ENCODE assay signal across 10 cellular contexts in genomic region chr5:9265391-9266287, GRCh38.
DNase-seq lines count a peak whose midpoint lies in the region; ATAC-seq, FAIRE-seq and TF ChIP-seq lines count a peak whose summit lies in the region.
"Had no signal": no experiment of that assay in that cellular context is flagged by ENCODE, and none has a peak within 500 bp of the region (broad histone marks: within the 10 kb centered on the region; RNA-seq: fewer than 3 reads in every experiment).

No MANE protein-coding gene starts in this region.

- H3K9me3 ChIP-seq in kidney (ENCODE audit: control insufficient read depth in 1 of 2, low read length in 2 of 2) (no peaks in the 10 kb centered on the region), thyroid gland (no peaks in the 10 kb centered on the region)

- H3K9ac ChIP-seq in kidney (ENCODE audit: low read length in 2 of 2): no peak overlapping the region

- H3K36me3 Mint-ChIP-seq in activated CD4-positive, alpha-beta T cell treated with anti-CD3 and anti-CD28 coated beads for 36 hours (ENCODE audit: low read depth): no peaks in the 10 kb centered on the region

- peaks cover 2% of the 10 kb centered on the region for H3K27me3 Mint-ChIP-seq in activated CD4-positive, alpha-beta T cell treated with anti-CD3 and anti-CD28 coated beads for 36 hours

- H3K4me3 ChIP-seq in bronchial epithelial cell (ENCODE audit: low read depth, low read length): no peak overlapping the region
- H3K4me3 ChIP-seq in kidney (ENCODE audit: low read length in 2 of 2): no peak overlapping the region
- no peak overlapping the region for H3K4me3 ChIP-seq in thyroid gland (replicated peaks in 1 of 3)

- intact Hi-C loops in kidney (cut with DNase I) (no loop called here), thyroid gland (cut with DNase I) (no loop called here)
- intact Hi-C loops in activated CD4-positive, alpha-beta T cell treated with anti-CD3 and anti-CD28 coated beads for 36 hours (cut with DNase I, micrococcal nuclease): no loop called here

- peak overlapping the region in 1 of 2 donors; percentile 54 for H3K27ac ChIP-seq in kidney (ENCODE audit: low read depth in 2 of 2, low read length in 2 of 2)
- H3K27ac ChIP-seq in thyroid gland: peak overlapping the region in 2 of 3 donors; percentile 25 to 45

- CTCF ChIA-PET in HEK293T (lab: Yijun Ruan, JAX): no interaction called here
- CTCF ChIA-PET in activated CD4-positive, alpha-beta T cell treated with anti-CD3 and anti-CD28 coated beads for 36 hours (lab: Charles Lee): no interaction called here

- H3K4me1 ChIP-seq in kidney (ENCODE audit: control insufficient read depth in 1 of 2, insufficient read depth in 1 of 2, low read depth in 1 of 2, low read length in 2 of 2): peaks cover 0 to 3% of the 10 kb centered on the region in 2 donors
- no peaks in the 10 kb centered on the region for H3K4me1 ChIP-seq in thyroid gland

- H3K36me3 ChIP-seq in bronchial epithelial cell (ENCODE audit: control insufficient read depth, insufficient read depth, low read length) (no peaks in the 10 kb centered on the region), kidney (ENCODE audit: control insufficient read depth in 1 of 2, insufficient read depth in 2 of 2, low read length in 2 of 2) (no peaks in the 10 kb centered on the region), thyroid gland (no peaks in the 10 kb centered on the region)

- 44% methylated on average over 17 of the region's 17 CpGs for WGBS in thyroid gland, 2 donors

- no peak overlapping the region for H3K4me3 Mint-ChIP-seq in activated CD4-positive, alpha-beta T cell treated with anti-CD3 and anti-CD28 coated beads for 36 hours

- in situ Hi-C loops in ACHN (cut with HindIII; ENCODE audit: low pct_ligation_motif_present, low pct_unique_long_range_greater_than_20kb, low sequenced_read_pairs): no loop called here

- TF ChIP-seq CTCF in bronchial epithelial cell (IDR thresholded peaks at IDR 0.05; ENCODE audit: insufficient read depth, low read length, severe bottlenecking) (no peak), kidney (IDR thresholded peaks at IDR 0.05; ENCODE audit: borderline replicate concordance, extremely low read depth, insufficient read depth) (no peak), thyroid gland (IDR thresholded peaks at IDR 0.05) (no peak)

- H3K9me3 Mint-ChIP-seq in activated CD4-positive, alpha-beta T cell treated with anti-CD3 and anti-CD28 coated beads for 36 hours (ENCODE audit: low read depth): no peaks in the 10 kb centered on the region

- H3K4me1 Mint-ChIP-seq in activated CD4-positive, alpha-beta T cell treated with anti-CD3 and anti-CD28 coated beads for 36 hours: no peaks in the 10 kb centered on the region

- no peak overlapping the region for H3K27ac Mint-ChIP-seq in activated CD4-positive, alpha-beta T cell treated with anti-CD3 and anti-CD28 coated beads for 36 hours

- FAIRE-seq in bronchial epithelial cell (lab: Jason Lieb, UNC): peak; percentile 72
- no peak for FAIRE-seq in kidney (lab: Jason Lieb, UNC)

- no peak for ATAC-seq in activated CD4-positive, alpha-beta T cell treated with anti-CD3 and anti-CD28 coated beads for 36 hours

- H3K27me3 ChIP-seq in bronchial epithelial cell (ENCODE audit: control insufficient read depth, insufficient read depth, low read length) (no peaks in the 10 kb centered on the region), thyroid gland (no peaks in the 10 kb centered on the region)

- peak; percentile 98 for DNase-seq in HT1080 (ENCODE audit: low read depth)
- DNase-seq in bronchial epithelial cell (ENCODE audit: low read depth): peak; percentile 86
- DNase-seq in kidney: peak; percentile 45
- peak; percentile 70 to 79 for DNase-seq in thyroid gland
- DNase-seq in ACHN: no peak
- DNase-seq in HEK293T (ENCODE audit: extremely low spot score): no peak
- DNase-seq in NCI-H524 (lab: John Stamatoyannopoulos, UW): no peak
- DNase-seq in activated CD4-positive, alpha-beta T cell treated with anti-CD3 and anti-CD28 coated beads for 36 hours: no peak
- DNase-seq: activated gamma-delta T cell; stimulated activated CD4-positive, alpha-beta T cell treated with anti-CD3 and anti-CD28 coated beads, Interleukin-1b, Interleukin-23, amount 100 ng/mL, for 48 hours had no signal

- POLR2A ChIA-PET in HEK293T (lab: Yijun Ruan, JAX): no interaction called here
- POLR2A ChIA-PET in activated CD4-positive, alpha-beta T cell treated with anti-CD3 and anti-CD28 coated beads for 36 hours (lab: Charles Lee): no interaction called here

- TF ChIP-seq POLR2A in thyroid gland (IDR thresholded peaks at IDR 0.05): no peak

TF ChIP-seq in HEK293T, 16 proteins besides CTCF, POLR2A, EP300 and RAD21:
- TF ChIP-seq CTBP1 (IDR thresholded peaks at IDR 0.05; ENCODE audit: borderline replicate concordance): no peak
- no peak for TF ChIP-seq ZNF384 (IDR thresholded peaks at IDR 0.05)

Comparison
In these comparisons a context has a peak if more than half of its experiments do, and no peak if none do; other contexts are left out.
1. DNase-seq: peak in HT1080 (single experiment), bronchial epithelial cell (single experiment), kidney (single experiment) and thyroid gland (2 of 2); none in ACHN (single experiment), HEK293T (single experiment), NCI-H524 (0 of 2) and activated CD4-positive, alpha-beta T cell treated with anti-CD3 and anti-CD28 coated beads for 36 hours (single experiment).